Comparison of ENCODE assay signal across 8 cellular contexts in the genomic region with DNA sequence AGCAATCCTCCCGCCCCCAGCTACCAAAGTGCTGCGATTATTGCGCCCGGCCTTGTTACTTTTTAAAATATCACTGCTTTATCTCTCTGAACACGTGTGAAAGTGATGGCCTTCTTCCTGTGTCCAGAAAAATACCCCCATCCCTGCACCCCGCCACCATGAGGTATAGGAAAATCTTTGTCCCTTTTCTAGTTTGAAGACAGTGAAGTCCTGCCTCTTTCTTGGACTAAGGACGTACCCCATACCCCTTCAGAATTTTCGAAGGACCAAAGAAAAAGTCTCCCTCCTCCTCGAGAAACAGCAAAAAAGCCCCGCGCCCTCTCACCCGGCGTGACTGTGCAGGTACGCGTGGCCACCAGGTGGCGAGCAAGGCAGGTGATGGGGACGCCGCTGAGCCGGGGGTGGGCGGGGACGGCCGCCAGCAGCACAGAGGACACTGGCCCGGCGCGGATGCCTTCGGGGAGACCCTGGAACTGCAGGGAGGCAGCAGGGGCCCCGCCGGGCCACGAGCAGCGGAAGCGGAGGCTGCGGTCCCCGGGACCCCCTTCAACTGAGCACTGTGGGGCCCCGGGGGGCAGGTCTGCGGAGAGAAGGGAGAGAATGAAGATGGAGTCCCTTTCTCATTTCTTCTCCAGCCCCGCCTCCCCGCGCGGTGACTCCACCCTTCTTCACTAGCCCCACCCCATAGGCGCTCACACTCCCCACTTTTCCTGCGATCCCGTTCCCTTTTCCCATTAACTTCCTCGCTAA. TPM values are rescaled to one million over a fixed set of nuclear protein-coding genes. Genes with fewer than 3 reads are reported as not detected.
DNase-seq lines count a peak whose midpoint lies in the region; ATAC-seq, FAIRE-seq and TF ChIP-seq lines count a peak whose summit lies in the region.

No MANE protein-coding gene starts in this region.

- peak; percentile 96 for TF ChIP-seq CTCF in HepG2 (CRISPR knock-in tag; IDR thresholded peaks at IDR 0.05)

- TF ChIP-seq RAD21 in HepG2 (CRISPR knock-in tag; IDR thresholded peaks at IDR 0.05), result peak; percentile 84

- POLR2A ChIA-PET in activated CD4-positive, alpha-beta T cell treated with anti-CD3 and anti-CD28 coated beads, Interleukin-2, amount 10 ng/mL, durations not matched to agents 7 days and 5 days (lab: Charles Lee), result no interaction called here
- POLR2A ChIA-PET in HepG2 (lab: Yijun Ruan, JAX), result interaction anchor here (1.0 to 6.9 kb wide), 7 partner anchors 12 to 69 kb away, joined by 6 to 211 read pairs (median 27); a partner anchor contains a TSS

- peaks cover 43% of the 10 kb centered on the region for H3K4me1 ChIP-seq in HepG2 (ENCODE audit: insufficient read depth, low read length)

- BruUV-seq in HepG2 (replicated peaks; lab: Mats Ljungman, UMichigan), result no TSS peak

- no peak for TF ChIP-seq POLR2A in HepG2 (IDR thresholded peaks at IDR 0.05; ENCODE audit: insufficient read depth in 1 of 2, low read depth in 2 of 2, low read length in 2 of 2)

- H3K27ac Mint-ChIP-seq in activated CD4-positive, alpha-beta T cell treated with anti-CD3 and anti-CD28 coated beads, Interleukin-2, amount 10 ng/mL, durations not matched to agents 7 days and 5 days, result peak overlapping the region; percentile 68
- peak overlapping the region; percentile 88 for H3K27ac Mint-ChIP-seq in dendritic cell treated with granulocyte-macrophage colony-stimulating factor and Interleukin-4, amounts not matched to agents 40 ng/mL and 50 ng/mL, for 4 days

- FAIRE-seq in HepG2 (lab: Jason Lieb, UNC), result no peak

- H3K27ac ChIP-seq in HepG2 (ENCODE audit: extremely low read length, insufficient read depth, low read length), result peak overlapping the region; percentile 40

- H3K36me3 ChIP-seq in HepG2 (replicated peaks in 1 of 2; ENCODE audit: control insufficient read depth in 1 of 2, insufficient read depth in 2 of 2, low read length in 2 of 2), result peaks cover 7 to 8% of the 10 kb centered on the region in 2 experiments; a peak in 3 of 5 replicates

- H3K4me3 Mint-ChIP-seq in activated CD4-positive, alpha-beta T cell treated with anti-CD3 and anti-CD28 coated beads, Interleukin-2, amount 10 ng/mL, durations not matched to agents 7 days and 5 days, result peak overlapping the region; percentile 79
- peak overlapping the region; percentile 89 for H3K4me3 Mint-ChIP-seq in dendritic cell treated with granulocyte-macrophage colony-stimulating factor and Interleukin-4, amounts not matched to agents 40 ng/mL and 50 ng/mL, for 4 days

- no peaks in the 10 kb centered on the region for H3K27me3 ChIP-seq in HepG2 (ENCODE audit: control insufficient read depth in 1 of 2, insufficient read depth in 2 of 2, low read length in 2 of 2)

- H3K79me2 ChIP-seq in HepG2 (ENCODE audit: insufficient read depth, low read length), result no peaks in the 10 kb centered on the region

- H3K4me1 Mint-ChIP-seq in activated CD4-positive, alpha-beta T cell treated with anti-CD3 and anti-CD28 coated beads, Interleukin-2, amount 10 ng/mL, durations not matched to agents 7 days and 5 days, result peaks cover 17% of the 10 kb centered on the region
- H3K4me1 Mint-ChIP-seq in dendritic cell treated with granulocyte-macrophage colony-stimulating factor and Interleukin-4, amounts not matched to agents 40 ng/mL and 50 ng/mL, for 4 days (ENCODE audit: low read depth), result peaks cover 38% of the 10 kb centered on the region

- intact Hi-C loops in dendritic cell treated with granulocyte-macrophage colony-stimulating factor and Interleukin-4, amounts not matched to agents 40 ng/mL and 50 ng/mL, for 4 days (cut with micrococcal nuclease), result loop anchor here (1.0 to 5.0 kb wide), 3 partner anchors 29 to 99 kb away; no protein-coding TSS in a partner anchor
- intact Hi-C loops in HepG2 (cut with micrococcal nuclease; ENCODE audit: unreplicated experiment), result loop anchor here (1.0 to 2.0 kb wide), 3 partner anchors 24 to 101 kb away; no protein-coding TSS in a partner anchor

- H3K36me3 Mint-ChIP-seq in activated CD4-positive, alpha-beta T cell treated with anti-CD3 and anti-CD28 coated beads, Interleukin-2, amount 10 ng/mL, durations not matched to agents 7 days and 5 days (ENCODE audit: low read depth), result no peaks in the 10 kb centered on the region
- H3K36me3 Mint-ChIP-seq in dendritic cell treated with granulocyte-macrophage colony-stimulating factor and Interleukin-4, amounts not matched to agents 40 ng/mL and 50 ng/mL, for 4 days (ENCODE audit: low read depth), result no peaks in the 10 kb centered on the region

- TF ChIP-seq EP300 in HepG2 (IDR thresholded peaks at IDR 0.05; ENCODE audit: low read depth in 2 of 2, low read length in 2 of 2) (no peak), HepG2 (CRISPR knock-in tag; IDR thresholded peaks at IDR 0.05; ENCODE audit: borderline replicate concordance) (no peak)

- DNase-seq in NCI-H1092 treated with DMSO at 0.1 percent for 48 hours (lab: John Stamatoyannopoulos, UW) (peak; percentile 33), NCI-H1092 (lab: John Stamatoyannopoulos, UW) (no peak), NCI-H446 (lab: John Stamatoyannopoulos, UW) (peak; percentile 47 to 70), HepG2 (ENCODE audit: low spot score) (peak; percentile 68)
- peak; percentile 90 for DNase-seq in activated CD4-positive, alpha-beta T cell treated with anti-CD3 and anti-CD28 coated beads, Interleukin-2, amount 10 ng/mL, durations not matched to agents 7 days and 5 days
- peak; percentile 83 for DNase-seq in stimulated activated CD4-positive, alpha-beta T cell treated with anti-CD3 and anti-CD28 coated beads, Interleukin-2, amount 100 ng/mL, for 4 hours (ENCODE audit: low read depth)

- no peak overlapping the region for H2AFZ ChIP-seq in HepG2 (ENCODE audit: low read length)

- WGBS in HepG2 (ENCODE audit: low lambda C conversion rate), result 22% methylated on average over 22 of the region's 43 CpGs

- H4K20me1 ChIP-seq in HepG2 (ENCODE audit: insufficient read depth, low read length), result peaks cover 1% of the 10 kb centered on the region; the same call in 1 of the 2 replicates

- peak overlapping the region; percentile 86 for H3K4me2 ChIP-seq in HepG2 (ENCODE audit: low read depth, low read length)

- in situ Hi-C loops in HepG2 (cut with HindIII; ENCODE audit: extremely low pct_ligation_motif_present, low pct_unique_long_range_greater_than_20kb), result no loop called here

- H3K9ac ChIP-seq in HepG2 (ENCODE audit: insufficient read depth, low read depth, low read length), result peak overlapping the region; percentile 53

- H3K9me3 Mint-ChIP-seq in activated CD4-positive, alpha-beta T cell treated with anti-CD3 and anti-CD28 coated beads, Interleukin-2, amount 10 ng/mL, durations not matched to agents 7 days and 5 days, result no peaks in the 10 kb centered on the region
- peaks cover 4% of the 10 kb centered on the region for H3K9me3 Mint-ChIP-seq in dendritic cell treated with granulocyte-macrophage colony-stimulating factor and Interleukin-4, amounts not matched to agents 40 ng/mL and 50 ng/mL, for 4 days

- no peaks in the 10 kb centered on the region for H3K9me3 ChIP-seq in HepG2 (ENCODE audit: low read length)

- peaks cover 8% of the 10 kb centered on the region for H3K27me3 Mint-ChIP-seq in activated CD4-positive, alpha-beta T cell treated with anti-CD3 and anti-CD28 coated beads, Interleukin-2, amount 10 ng/mL, durations not matched to agents 7 days and 5 days
- H3K27me3 Mint-ChIP-seq in dendritic cell treated with granulocyte-macrophage colony-stimulating factor and Interleukin-4, amounts not matched to agents 40 ng/mL and 50 ng/mL, for 4 days, result peaks cover 29% of the 10 kb centered on the region

- peak; percentile 50 for ATAC-seq in HG02852 (IDR thresholded peaks at IDR 0.05; ENCODE audit: unreplicated experiment)
- peak; percentile 74 for ATAC-seq in HepG2

- CTCF ChIA-PET in activated CD4-positive, alpha-beta T cell treated with anti-CD3 and anti-CD28 coated beads, Interleukin-2, amount 10 ng/mL, durations not matched to agents 7 days and 5 days (lab: Charles Lee), result interaction anchor here (0.8 to 4.3 kb wide), 13 partner anchors 10 to 101 kb away, joined by 3 to 20 read pairs (median 4); a partner anchor contains a TSS
- CTCF ChIA-PET in HepG2 (lab: Yijun Ruan, JAX; ENCODE audit: low intra/inter-chr PET ratio, low total read pairs), result interaction anchor here (1.0 to 3.1 kb wide), 6 partner anchors 28 to 100 kb away, joined by 3 to 38 read pairs (median 9); no protein-coding TSS in a partner anchor

- peak overlapping the region; percentile 67 to 80 (median 80) for H3K4me3 ChIP-seq in HepG2 (replicated peaks in 1 of 3; ENCODE audit: insufficient read depth in 1 of 3, low read depth in 2 of 3, low read length in 3 of 3)

RNA-seq across cellular contexts. Expression of a gene that starts 3.2 kb away (rescaled TPM):
- total RNA-seq in activated CD4-positive, alpha-beta T cell treated with anti-CD3 and anti-CD28 coated beads, Interleukin-2, amount 10 ng/mL, durations not matched to agents 7 days and 5 days, result 1 to 10 TPM in 1 of 2 experiments, under 1 TPM in 1; 0.99 to 1.2 TPM
- total RNA-seq in HepG2 (2016; rRNA removed; fragmentation: Illumina TruSeq; extraction: Trizol), result 1.8 and 2.7 TPM in 2 replicates
- 0.62 and 1.0 TPM in 2 replicates for total RNA-seq in HepG2 (2016; cell fraction: cytosol; rRNA removed; fragmentation: Illumina TruSeq; extraction: Trizol; ENCODE audit: low read depth)
- 1.4 and 2.7 TPM in 2 replicates for total RNA-seq in HepG2 (2016; cell fraction: insoluble cytoplasmic fraction; rRNA removed; fragmentation: Illumina TruSeq; extraction: Trizol)
- 1.7 and 1.8 TPM in 2 replicates for total RNA-seq in HepG2 (2016; cell fraction: membrane; rRNA removed; fragmentation: Illumina TruSeq; extraction: Trizol)
- total RNA-seq in HepG2 (2016; cell fraction: nucleus; rRNA removed; fragmentation: Illumina TruSeq; extraction: Trizol), result 3.5 and 4.0 TPM in 2 replicates
- 8.0 and 8.5 TPM in 2 replicates for polyA plus RNA-seq in HepG2 (2011; rRNA removed)
- polyA plus RNA-seq in HepG2 (2011; cell fraction: cytosol; rRNA removed), result 3.0 and 3.1 TPM in 2 replicates
- polyA plus RNA-seq in HepG2 (2011; cell fraction: nucleus; rRNA removed), result 31.6 and 35.6 TPM in 2 replicates
- 6.0 and 7.0 TPM in 2 replicates for polyA plus RNA-seq in HepG2 (2012)
- polyA plus RNA-seq in HepG2 (2016; cell fraction: cytosol; fragmentation: Illumina TruSeq; extraction: Trizol; ENCODE audit: low read depth), result 1.5 and 1.7 TPM in 2 replicates
- polyA plus RNA-seq in HepG2 (2016; cell fraction: insoluble cytoplasmic fraction; fragmentation: Illumina TruSeq; extraction: Trizol; ENCODE audit: low read depth), result 3.4 and 4.1 TPM in 2 replicates
- polyA plus RNA-seq in HepG2 (2016; cell fraction: membrane; fragmentation: Illumina TruSeq; extraction: Trizol; ENCODE audit: low read depth), result 3.5 and 3.7 TPM in 2 replicates
- 13.3 and 13.8 TPM in 2 replicates for polyA plus RNA-seq in HepG2 (2016; cell fraction: nucleus; fragmentation: Illumina TruSeq; extraction: Trizol; ENCODE audit: insufficient read depth, low read depth)
- 0.75 and 3.1 TPM in 2 replicates for polyA minus RNA-seq in HepG2 (2011; rRNA and poly(A)+ RNA removed; ENCODE audit: low replicate concordance)
- polyA minus RNA-seq in HepG2 (2011; cell fraction: cytosol; rRNA and poly(A)+ RNA removed), result 1.5 and 1.7 TPM in 2 replicates
- 7.2 and 9.5 TPM in 2 replicates for polyA minus RNA-seq in HepG2 (2011; cell fraction: nucleus; rRNA and poly(A)+ RNA removed)

RNA-seq across cellular contexts. Expression of a gene that starts 27.3 kb away (rescaled TPM):
- total RNA-seq in activated CD4-positive, alpha-beta T cell treated with anti-CD3 and anti-CD28 coated beads, Interleukin-2, amount 10 ng/mL, durations not matched to agents 7 days and 5 days, result not detected
- 0.04 TPM in 1 of 2 replicates, not detected in the other for total RNA-seq in HepG2 (2016; rRNA removed; fragmentation: Illumina TruSeq; extraction: Trizol)
- not detected in 2 replicates for total RNA-seq in HepG2 (2016; cell fraction: cytosol; rRNA removed; fragmentation: Illumina TruSeq; extraction: Trizol; ENCODE audit: low read depth)
- total RNA-seq in HepG2 (2016; cell fraction: insoluble cytoplasmic fraction; rRNA removed; fragmentation: Illumina TruSeq; extraction: Trizol), result not detected in 2 replicates
- total RNA-seq in HepG2 (2016; cell fraction: membrane; rRNA removed; fragmentation: Illumina TruSeq; extraction: Trizol), result not detected in 2 replicates
- total RNA-seq in HepG2 (2016; cell fraction: nucleus; rRNA removed; fragmentation: Illumina TruSeq; extraction: Trizol), result not detected in 2 replicates
- 5.7 and 6.2 TPM in 2 replicates for polyA plus RNA-seq in HepG2 (2011; rRNA removed)
- 6.3 and 7.1 TPM in 2 replicates for polyA plus RNA-seq in HepG2 (2011; cell fraction: cytosol; rRNA removed)
- polyA plus RNA-seq in HepG2 (2011; cell fraction: nucleus; rRNA removed), result 5.8 and 6.8 TPM in 2 replicates
- 2.9 and 6.1 TPM in 2 replicates for polyA plus RNA-seq in HepG2 (2012)
- not detected in 2 replicates for polyA plus RNA-seq in HepG2 (2016; cell fraction: cytosol; fragmentation: Illumina TruSeq; extraction: Trizol; ENCODE audit: low read depth)
- polyA plus RNA-seq in HepG2 (2016; cell fraction: insoluble cytoplasmic fraction; fragmentation: Illumina TruSeq; extraction: Trizol; ENCODE audit: low read depth), result not detected in 2 replicates
- polyA plus RNA-seq in HepG2 (2016; cell fraction: membrane; fragmentation: Illumina TruSeq; extraction: Trizol; ENCODE audit: low read depth), result not detected in 2 replicates
- polyA plus RNA-seq in HepG2 (2016; cell fraction: nucleus; fragmentation: Illumina TruSeq; extraction: Trizol; ENCODE audit: insufficient read depth, low read depth), result not detected in 2 replicates
- polyA minus RNA-seq in HepG2 (2011; rRNA and poly(A)+ RNA removed; ENCODE audit: low replicate concordance), result 2.6 TPM in 1 of 2 replicates, not detected in the other
- 0.40 and 0.62 TPM in 2 replicates for polyA minus RNA-seq in HepG2 (2011; cell fraction: cytosol; rRNA and poly(A)+ RNA removed)
- 0.37 and 0.39 TPM in 2 replicates for polyA minus RNA-seq in HepG2 (2011; cell fraction: nucleus; rRNA and poly(A)+ RNA removed)

RNA-seq across cellular contexts. Expression of a gene that starts 27.4 kb away (rescaled TPM):
- total RNA-seq in activated CD4-positive, alpha-beta T cell treated with anti-CD3 and anti-CD28 coated beads, Interleukin-2, amount 10 ng/mL, durations not matched to agents 7 days and 5 days, result 100 to 1,000 TPM; 108 to 132 TPM
- total RNA-seq in HepG2 (2016; rRNA removed; fragmentation: Illumina TruSeq; extraction: Trizol), result 678 and 853 TPM in 2 replicates
- total RNA-seq in HepG2 (2016; cell fraction: cytosol; rRNA removed; fragmentation: Illumina TruSeq; extraction: Trizol; ENCODE audit: low read depth), result 187 and 190 TPM in 2 replicates
- 701 and 868 TPM in 2 replicates for total RNA-seq in HepG2 (2016; cell fraction: insoluble cytoplasmic fraction; rRNA removed; fragmentation: Illumina TruSeq; extraction: Trizol)
- 206 and 231 TPM in 2 replicates for total RNA-seq in HepG2 (2016; cell fraction: membrane; rRNA removed; fragmentation: Illumina TruSeq; extraction: Trizol)
- 228 and 251 TPM in 2 replicates for total RNA-seq in HepG2 (2016; cell fraction: nucleus; rRNA removed; fragmentation: Illumina TruSeq; extraction: Trizol)
- polyA plus RNA-seq in HepG2 (2011; rRNA removed), result 1,171 and 1,314 TPM in 2 replicates
- 1,380 and 2,015 TPM in 2 replicates for polyA plus RNA-seq in HepG2 (2011; cell fraction: cytosol; rRNA removed)
- polyA plus RNA-seq in HepG2 (2011; cell fraction: nucleus; rRNA removed), result 550 and 597 TPM in 2 replicates
- 654 and 683 TPM in 2 replicates for polyA plus RNA-seq in HepG2 (2012)
- polyA plus RNA-seq in HepG2 (2016; cell fraction: cytosol; fragmentation: Illumina TruSeq; extraction: Trizol; ENCODE audit: low read depth), result 206 and 220 TPM in 2 replicates
- polyA plus RNA-seq in HepG2 (2016; cell fraction: insoluble cytoplasmic fraction; fragmentation: Illumina TruSeq; extraction: Trizol; ENCODE audit: low read depth), result 802 and 838 TPM in 2 replicates
- 172 and 183 TPM in 2 replicates for polyA plus RNA-seq in HepG2 (2016; cell fraction: membrane; fragmentation: Illumina TruSeq; extraction: Trizol; ENCODE audit: low read depth)
- 373 and 382 TPM in 2 replicates for polyA plus RNA-seq in HepG2 (2016; cell fraction: nucleus; fragmentation: Illumina TruSeq; extraction: Trizol; ENCODE audit: insufficient read depth, low read depth)
- 108 and 610 TPM in 2 replicates for polyA minus RNA-seq in HepG2 (2011; rRNA and poly(A)+ RNA removed; ENCODE audit: low replicate concordance)
- 250 and 276 TPM in 2 replicates for polyA minus RNA-seq in HepG2 (2011; cell fraction: cytosol; rRNA and poly(A)+ RNA removed)
- 141 and 147 TPM in 2 replicates for polyA minus RNA-seq in HepG2 (2011; cell fraction: nucleus; rRNA and poly(A)+ RNA removed)

RNA-seq across cellular contexts. Expression of a gene that starts 30.1 kb away (rescaled TPM):
- 1 to 10 TPM; 3.1 to 3.3 TPM for total RNA-seq in activated CD4-positive, alpha-beta T cell treated with anti-CD3 and anti-CD28 coated beads, Interleukin-2, amount 10 ng/mL, durations not matched to agents 7 days and 5 days
- 1.1 and 1.8 TPM in 2 replicates for total RNA-seq in HepG2 (2016; rRNA removed; fragmentation: Illumina TruSeq; extraction: Trizol)
- total RNA-seq in HepG2 (2016; cell fraction: cytosol; rRNA removed; fragmentation: Illumina TruSeq; extraction: Trizol; ENCODE audit: low read depth), result 2.7 and 4.1 TPM in 2 replicates
- total RNA-seq in HepG2 (2016; cell fraction: insoluble cytoplasmic fraction; rRNA removed; fragmentation: Illumina TruSeq; extraction: Trizol), result 2.4 TPM in 1 of 2 replicates, not detected in the other
- total RNA-seq in HepG2 (2016; cell fraction: membrane; rRNA removed; fragmentation: Illumina TruSeq; extraction: Trizol), result 2.3 TPM in 2 replicates
- total RNA-seq in HepG2 (2016; cell fraction: nucleus; rRNA removed; fragmentation: Illumina TruSeq; extraction: Trizol), result 2.7 and 6.2 TPM in 2 replicates
- 0.84 and 1.6 TPM in 2 replicates for polyA plus RNA-seq in HepG2 (2011; rRNA removed)
- polyA plus RNA-seq in HepG2 (2011; cell fraction: cytosol; rRNA removed), result not detected in 2 replicates
- 1.3 and 2.4 TPM in 2 replicates for polyA plus RNA-seq in HepG2 (2011; cell fraction: nucleus; rRNA removed)
- 3.7 and 5.0 TPM in 2 replicates for polyA plus RNA-seq in HepG2 (2012)
- 3.6 and 5.6 TPM in 2 replicates for polyA plus RNA-seq in HepG2 (2016; cell fraction: cytosol; fragmentation: Illumina TruSeq; extraction: Trizol; ENCODE audit: low read depth)
- polyA plus RNA-seq in HepG2 (2016; cell fraction: insoluble cytoplasmic fraction; fragmentation: Illumina TruSeq; extraction: Trizol; ENCODE audit: low read depth), result 1.3 and 2.6 TPM in 2 replicates
- polyA plus RNA-seq in HepG2 (2016; cell fraction: membrane; fragmentation: Illumina TruSeq; extraction: Trizol; ENCODE audit: low read depth), result 2.3 and 2.8 TPM in 2 replicates
- polyA plus RNA-seq in HepG2 (2016; cell fraction: nucleus; fragmentation: Illumina TruSeq; extraction: Trizol; ENCODE audit: insufficient read depth, low read depth), result 5.7 and 13.4 TPM in 2 replicates
- polyA minus RNA-seq in HepG2 (2011; rRNA and poly(A)+ RNA removed; ENCODE audit: low replicate concordance), result 1.4 TPM in 1 of 2 replicates, not detected in the other
- not detected in 2 replicates for polyA minus RNA-seq in HepG2 (2011; cell fraction: cytosol; rRNA and poly(A)+ RNA removed)
- polyA minus RNA-seq in HepG2 (2011; cell fraction: nucleus; rRNA and poly(A)+ RNA removed), result 3.0 and 4.2 TPM in 2 replicates

RNA-seq across cellular contexts. Expression of a gene that starts 33.7 kb away (rescaled TPM):
- 10 to 100 TPM; 67.2 to 71.7 TPM for total RNA-seq in activated CD4-positive, alpha-beta T cell treated with anti-CD3 and anti-CD28 coated beads, Interleukin-2, amount 10 ng/mL, durations not matched to agents 7 days and 5 days
- not detected in 2 replicates for total RNA-seq in HepG2 (2016; rRNA removed; fragmentation: Illumina TruSeq; extraction: Trizol)
- total RNA-seq in HepG2 (2016; cell fraction: cytosol; rRNA removed; fragmentation: Illumina TruSeq; extraction: Trizol; ENCODE audit: low read depth), result not detected in 2 replicates
- total RNA-seq in HepG2 (2016; cell fraction: insoluble cytoplasmic fraction; rRNA removed; fragmentation: Illumina TruSeq; extraction: Trizol), result not detected in 2 replicates
- not detected in 2 replicates for total RNA-seq in HepG2 (2016; cell fraction: membrane; rRNA removed; fragmentation: Illumina TruSeq; extraction: Trizol)
- total RNA-seq in HepG2 (2016; cell fraction: nucleus; rRNA removed; fragmentation: Illumina TruSeq; extraction: Trizol), result not detected in 2 replicates
- 0.21 and 0.40 TPM in 2 replicates for polyA plus RNA-seq in HepG2 (2011; rRNA removed)
- 0.16 TPM in 1 of 2 replicates, not detected in the other for polyA plus RNA-seq in HepG2 (2011; cell fraction: cytosol; rRNA removed)
- polyA plus RNA-seq in HepG2 (2011; cell fraction: nucleus; rRNA removed), result not detected in 2 replicates
- polyA plus RNA-seq in HepG2 (2012), result 0.25 and 0.42 TPM in 2 replicates
- polyA plus RNA-seq in HepG2 (2016; cell fraction: cytosol; fragmentation: Illumina TruSeq; extraction: Trizol; ENCODE audit: low read depth), result not detected in 2 replicates
- polyA plus RNA-seq in HepG2 (2016; cell fraction: insoluble cytoplasmic fraction; fragmentation: Illumina TruSeq; extraction: Trizol; ENCODE audit: low read depth), result not detected in 2 replicates
- not detected in 2 replicates for polyA plus RNA-seq in HepG2 (2016; cell fraction: membrane; fragmentation: Illumina TruSeq; extraction: Trizol; ENCODE audit: low read depth)
- polyA plus RNA-seq in HepG2 (2016; cell fraction: nucleus; fragmentation: Illumina TruSeq; extraction: Trizol; ENCODE audit: insufficient read depth, low read depth), result not detected in 2 replicates
- polyA minus RNA-seq in HepG2 (2011; rRNA and poly(A)+ RNA removed; ENCODE audit: low replicate concordance), result not detected in 2 replicates
- polyA minus RNA-seq in HepG2 (2011; cell fraction: cytosol; rRNA and poly(A)+ RNA removed), result not detected in 2 replicates
- not detected in 2 replicates for polyA minus RNA-seq in HepG2 (2011; cell fraction: nucleus; rRNA and poly(A)+ RNA removed)
